In the genomic region with DNA sequence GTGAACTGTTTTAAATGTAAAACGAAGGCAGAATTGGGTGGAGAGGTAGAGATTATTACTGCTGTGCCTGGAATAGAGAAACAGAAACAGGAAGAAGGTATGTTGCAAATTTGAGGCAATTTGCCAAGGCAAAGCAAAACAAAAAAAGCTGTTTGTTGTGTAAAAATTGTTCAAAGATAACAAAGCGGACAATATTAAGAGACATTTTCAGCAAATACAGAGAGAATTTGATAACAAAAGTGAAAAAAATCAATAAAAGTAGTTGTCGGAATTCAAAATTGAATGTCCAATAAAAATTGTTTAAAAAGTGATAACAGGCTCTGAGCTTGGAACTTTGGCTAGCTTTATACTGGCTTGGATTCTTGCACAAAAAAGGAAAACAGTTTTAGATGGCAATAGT, we compare ENCODE assay signal across 10 cellular contexts. TPM values are rescaled to one million over a fixed set of nuclear protein-coding genes. Genes with fewer than 3 reads are reported as not detected.
DNase-seq lines count a peak whose midpoint lies in the region; ATAC-seq, FAIRE-seq and TF ChIP-seq lines count a peak whose summit lies in the region.
"Had no signal": no experiment of that assay in that cellular context is flagged by ENCODE, and none has a peak within 500 bp of the region (broad histone marks: within the 10 kb centered on the region; RNA-seq: fewer than 3 reads in every experiment).

No MANE protein-coding gene starts in this region.

- no peak overlapping the region for H3K27ac Mint-ChIP-seq in GM23338

- 64 to 76% methylated on average over 3 of the region's 3 CpGs for WGBS in sigmoid colon, 2 donors

- peaks cover 16% of the 10 kb centered on the region for H3K4me1 Mint-ChIP-seq in GM23338

- DNase-seq in GM23338 (ENCODE audit: low spot score) (no peak), endothelial cell of umbilical vein (ENCODE audit: low read depth, low spot score) (peak; percentile 44), sigmoid colon (no peak), Ammon's horn (ENCODE audit: low spot score) (no peak), NCI-H1417 treated with DMSO at 0.1 percent for 48 hours (lab: John Stamatoyannopoulos, UW) (no peak)
- DNase-seq: activated CD4-positive, alpha-beta T cell treated with anti-CD3 and anti-CD28 coated beads for 1 hour; midbrain had no signal

- TF ChIP-seq EP300 in sigmoid colon (IDR thresholded peaks at IDR 0.05) = no peak

- H3K27ac ChIP-seq in GM23338 (ENCODE audit: low read depth) = peak overlapping the region; percentile 65
- H3K27ac ChIP-seq in OCI-LY3 (ENCODE audit: low read length) = no peak overlapping the region
- H3K27ac ChIP-seq in endothelial cell of umbilical vein (ENCODE audit: insufficient read depth, low read depth, low read length) = peak overlapping the region; percentile 94
- H3K27ac ChIP-seq in sigmoid colon = peak overlapping the region in 3 of 4 donors; percentile 15 to 45 (median 42)

- dilution Hi-C loops in endothelial cell of umbilical vein (cut with MboI; ENCODE audit: extremely low pct_ligation_motif_present, low sequenced_read_pairs) = no loop called here

- CTCF ChIA-PET in endothelial cell of umbilical vein (lab: Charles Lee) = interaction anchor here (1.1 to 2.7 kb wide), 2 partner anchors 50 to 1396 kb away, joined by 3 to 10 read pairs; no protein-coding TSS in a partner anchor

- H2AFZ ChIP-seq in GM23338 (no peak overlapping the region), OCI-LY3 (ENCODE audit: low read depth, low read length) (no peak overlapping the region), endothelial cell of umbilical vein (ENCODE audit: low read depth, low read length) (no peak overlapping the region)

- TSS peak; percentile 85 for BruUV-seq in endothelial cell of umbilical vein (replicated peaks; lab: Mats Ljungman, UMichigan)

- H3K9me2 ChIP-seq in GM23338 (ENCODE audit: insufficient read depth) = no peaks in the 10 kb centered on the region

- peaks cover 12% of the 10 kb centered on the region; the same call in 1 of the 2 replicates for H3K4me1 ChIP-seq in GM23338 (ENCODE audit: insufficient read depth)
- peaks cover 19% of the 10 kb centered on the region for H3K4me1 ChIP-seq in OCI-LY3 (ENCODE audit: low read length)
- H3K4me1 ChIP-seq in endothelial cell of umbilical vein (ENCODE audit: control insufficient read depth, extremely low read depth, insufficient read depth, low read length) = peaks cover 25% of the 10 kb centered on the region
- H3K4me1 ChIP-seq in sigmoid colon = no peaks in the 10 kb centered on the region

- H3K36me3 ChIP-seq in GM23338 (ENCODE audit: insufficient read depth) (no peaks in the 10 kb centered on the region), OCI-LY3 (replicated peaks; ENCODE audit: low read depth, low read length) (no peaks in the 10 kb centered on the region), endothelial cell of umbilical vein (ENCODE audit: control insufficient read depth in 2 of 2, extremely low read depth in 1 of 2, insufficient read depth in 2 of 2, low read length in 2 of 2) (no peaks in the 10 kb centered on the region), sigmoid colon (no peaks in the 10 kb centered on the region)

- H3K27me3 ChIP-seq in GM23338 (ENCODE audit: insufficient read depth) (no peaks in the 10 kb centered on the region), OCI-LY3 (ENCODE audit: low read depth, low read length) (no peaks in the 10 kb centered on the region), endothelial cell of umbilical vein (ENCODE audit: control insufficient read depth in 2 of 2, insufficient read depth in 2 of 2, low read length in 2 of 2) (no peaks in the 10 kb centered on the region), sigmoid colon (no peaks in the 10 kb centered on the region)

- no peaks in the 10 kb centered on the region for H3K36me3 Mint-ChIP-seq in GM23338 (ENCODE audit: low read depth)

- TF ChIP-seq CTCF in GM23338 (conservative IDR thresholded peaks at IDR 0.05; ENCODE audit: low read depth in 2 of 2) (no peak), OCI-LY3 (IDR thresholded peaks at IDR 0.05; ENCODE audit: low read depth, low read length) (no peak), endothelial cell of umbilical vein (IDR thresholded peaks at IDR 0.05; ENCODE audit: extremely low read depth in 1 of 2, insufficient read depth in 1 of 2, low read depth in 1 of 2, low read length in 2 of 2) (no peak), sigmoid colon (IDR thresholded peaks at IDR 0.05) (no peak)

- TF ChIP-seq POLR2A in endothelial cell of umbilical vein (IDR thresholded peaks at IDR 0.05; ENCODE audit: low read depth, low read length) = no peak
- no peak for TF ChIP-seq POLR2A in sigmoid colon (IDR thresholded peaks at IDR 0.05)

- intact Hi-C loops in endothelial cell of umbilical vein (cut with micrococcal nuclease) = loop anchor here (5.0 kb wide), 2 partner anchors 54 to 1409 kb away; no protein-coding TSS in a partner anchor
- intact Hi-C loops in sigmoid colon (cut with DNase I) = no loop called here

- no peak overlapping the region for H3K4me3 ChIP-seq in GM23338
- H3K4me3 ChIP-seq in OCI-LY3 (ENCODE audit: low read length) = no peak overlapping the region
- peak overlapping the region in 2 of 3 experiments; percentile 13 to 45 for H3K4me3 ChIP-seq in endothelial cell of umbilical vein (replicated peaks in 1 of 3; ENCODE audit: insufficient read depth in 1 of 3, low read depth in 1 of 3, low read length in 3 of 3)
- H3K4me3 ChIP-seq in sigmoid colon = peak overlapping the region in 1 of 4 donors; percentile 6

- H3K9me3 ChIP-seq in OCI-LY3 (ENCODE audit: insufficient read depth, low read length) (no peaks in the 10 kb centered on the region), endothelial cell of umbilical vein (replicated peaks; ENCODE audit: control insufficient read depth, insufficient read depth, low read length) (no peaks in the 10 kb centered on the region), sigmoid colon (no peaks in the 10 kb centered on the region)

- POLR2A ChIA-PET in endothelial cell of umbilical vein (lab: Charles Lee) = interaction anchor here (1.3 kb wide), 1 partner anchor 27 kb away, joined by 5 read pairs; no protein-coding TSS in a partner anchor

- no peak overlapping the region for H3K4me2 ChIP-seq in GM23338
- H3K4me2 ChIP-seq in OCI-LY3 (ENCODE audit: low read length) = peak overlapping the region; percentile 49; the same call in 1 of the 2 replicates
- peak overlapping the region; percentile 89 for H3K4me2 ChIP-seq in endothelial cell of umbilical vein (ENCODE audit: insufficient read depth, low read length)

- ATAC-seq in GM23338 = no peak
- ATAC-seq in HG03025 (IDR thresholded peaks at IDR 0.05; ENCODE audit: low FRiP score, unreplicated experiment) = no peak
- no peak for ATAC-seq in HG03432 (IDR thresholded peaks at IDR 0.05; ENCODE audit: unreplicated experiment)

- H3K9me1 ChIP-seq in endothelial cell of umbilical vein (replicated peaks; ENCODE audit: control insufficient read depth, extremely low read depth, insufficient read depth, low read length) = no peaks in the 10 kb centered on the region

- no peaks in the 10 kb centered on the region for H3K9me3 Mint-ChIP-seq in GM23338

- H3K9ac ChIP-seq in OCI-LY3 (ENCODE audit: low read length) = no peak overlapping the region
- H3K9ac ChIP-seq in endothelial cell of umbilical vein (replicated peaks; ENCODE audit: extremely low read depth, insufficient read depth, low read length) = peak overlapping the region; percentile 91

- no peak overlapping the region for H3K4me3 Mint-ChIP-seq in GM23338

- no peaks in the 10 kb centered on the region for H3F3A ChIP-seq in GM23338 (replicated peaks; ENCODE audit: low read depth)

- H3K79me2 ChIP-seq in GM23338 (replicated peaks; ENCODE audit: insufficient read depth) (no peaks in the 10 kb centered on the region), OCI-LY3 (ENCODE audit: low read length) (no peaks in the 10 kb centered on the region), endothelial cell of umbilical vein (ENCODE audit: control insufficient read depth, insufficient read depth, low read length) (no peaks in the 10 kb centered on the region)

- peak; percentile 77 for FAIRE-seq in endothelial cell of umbilical vein (lab: Jason Lieb, UNC)

- peaks cover 3% of the 10 kb centered on the region for H3K27me3 Mint-ChIP-seq in GM23338 (ENCODE audit: insufficient read depth, low read depth, poor library complexity)

- H4K20me1 ChIP-seq in GM23338 (replicated peaks; ENCODE audit: insufficient read depth) = no peaks in the 10 kb centered on the region
- no peaks in the 10 kb centered on the region for H4K20me1 ChIP-seq in OCI-LY3 (ENCODE audit: insufficient read depth, low read length)
- no peaks in the 10 kb centered on the region for H4K20me1 ChIP-seq in endothelial cell of umbilical vein (replicated peaks; ENCODE audit: control insufficient read depth, extremely low read depth, insufficient read depth, low read length)

TF ChIP-seq in GM23338, 12 proteins besides CTCF, POLR2A, EP300 and RAD21 (continues in another document):
- TF ChIP-seq POLR2AphosphoS5 (IDR thresholded peaks at IDR 0.05; ENCODE audit: low read depth) = no peak

TF ChIP-seq in endothelial cell of umbilical vein, 7 proteins besides CTCF, POLR2A, EP300 and RAD21 (continues in another document):
- TF ChIP-seq EZH2 (IDR thresholded peaks at IDR 0.05; ENCODE audit: borderline replicate concordance, low read depth, low read length, severe bottlenecking) = no peak
- no peak for TF ChIP-seq FOS (IDR thresholded peaks at IDR 0.05; ENCODE audit: borderline replicate concordance, insufficient read depth, low read length)
- TF ChIP-seq GATA2 (IDR thresholded peaks at IDR 0.05; ENCODE audit: insufficient read depth, insufficient read length, low read depth, low read length) = no peak
- no peak for TF ChIP-seq MYC (IDR thresholded peaks at IDR 0.05; ENCODE audit: low read depth, low read length)
- no peak for TF ChIP-seq POLR2AphosphoS5 (IDR thresholded peaks at IDR 0.05; ENCODE audit: insufficient read depth, low read depth, low read length)
- TF ChIP-seq JUN (IDR thresholded peaks at IDR 0.05; ENCODE audit: borderline replicate concordance, insufficient read depth, insufficient read length, low read depth) = no peak

RNA-seq across cellular contexts. Expression of a gene that starts 14.4 kb away (rescaled TPM):
- 168 and 185 TPM in 2 replicates for total RNA-seq in GM23338 (2014; rRNA removed; shearing (Covaris generic))
- polyA plus RNA-seq in GM23338 (2016; fragmentation: Nextera tagmentation; extraction: Ambion mirVana) (246 and 274 TPM in 2 replicates), endothelial cell of umbilical vein (45.5 and 57.1 TPM in 2 replicates), sigmoid colon (10 to 100 TPM; 64.3 to 65.8 (median 64.5) TPM)
- total RNA-seq in endothelial cell of umbilical vein (173 and 177 TPM in 2 replicates), sigmoid colon (10 to 100 TPM; 62.6 to 84.5 (median 70.0) TPM)
- polyA plus RNA-seq in endothelial cell of umbilical vein (2011; cell fraction: cytosol; rRNA removed) = 91.1 and 95.9 TPM in 2 replicates
- 38.6 and 56.7 TPM in 2 replicates for polyA plus RNA-seq in endothelial cell of umbilical vein (2011; cell fraction: nucleus; rRNA removed)
- polyA plus RNA-seq in endothelial cell of umbilical vein (2012) = 171 and 211 TPM in 2 replicates
- polyA minus RNA-seq in endothelial cell of umbilical vein = 41.3 and 48.6 TPM in 2 replicates
- 167 TPM for polyA minus RNA-seq in endothelial cell of umbilical vein (2011; cell fraction: cytosol; rRNA and poly(A)+ RNA removed)
- polyA minus RNA-seq in endothelial cell of umbilical vein (2011; cell fraction: nucleus; rRNA and poly(A)+ RNA removed) = 20.0 and 22.6 TPM in 2 replicates

Comparison
In these comparisons a context has a peak if more than half of its experiments do, and no peak if none do; other contexts are left out.
1. H3K4me3 ChIP-seq: peak in endothelial cell of umbilical vein (2 of 3); none in GM23338 (single experiment) and OCI-LY3 (single experiment).